16 cellular contexts compared by ENCODE assay signal in the genomic region with DNA sequence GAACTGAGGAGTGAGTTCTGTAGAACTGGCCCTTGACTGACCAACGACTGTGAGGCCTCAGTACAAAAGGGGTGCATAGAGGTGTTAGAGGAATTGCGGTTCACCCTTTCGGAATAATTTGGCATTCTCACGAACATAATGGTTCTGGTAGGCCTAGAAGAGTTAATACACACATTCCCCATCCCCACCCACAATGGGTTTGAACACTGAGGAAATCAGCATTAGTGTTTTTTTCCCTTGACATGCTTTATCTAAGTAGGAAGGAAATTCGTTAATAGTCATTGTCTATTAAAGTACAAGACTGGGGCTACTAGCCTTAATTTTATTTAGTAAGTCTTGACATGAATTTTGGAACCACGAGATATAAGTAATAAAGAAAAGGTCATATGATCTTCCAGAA.
DNase-seq lines count a peak whose midpoint lies in the region; ATAC-seq and TF ChIP-seq lines count a peak whose summit lies in the region.
"Had no signal": no experiment of that assay in that cellular context is flagged by ENCODE, and none has a peak within 500 bp of the region (broad histone marks: within the 10 kb centered on the region; RNA-seq: fewer than 3 reads in every experiment).

No MANE protein-coding gene starts in this region.

- H3K27me3 Mint-ChIP-seq in H9 (ENCODE audit: low read depth), result no peaks in the 10 kb centered on the region
- H3K27me3 Mint-ChIP-seq: CD4-positive, alpha-beta memory T cell had no signal

- no peak overlapping the region for H3K4ac ChIP-seq in H9 (ENCODE audit: low read depth, low read length)
- H3K4ac ChIP-seq in neuronal stem cell (ENCODE audit: low read length), result no peak overlapping the region

- H2BK12ac ChIP-seq in H9 (ENCODE audit: insufficient read length, low read depth, low read length) (no peak overlapping the region), neuronal stem cell (ENCODE audit: low read length) (no peak overlapping the region)

- H3K14ac ChIP-seq in H9 (ENCODE audit: insufficient read depth, low read length), result no peak overlapping the region
- H3K14ac ChIP-seq in neuronal stem cell (ENCODE audit: low read length), result no peak overlapping the region

- H3K4me1 Mint-ChIP-seq in H9, result no peaks in the 10 kb centered on the region
- H3K4me1 Mint-ChIP-seq: CD4-positive, alpha-beta memory T cell; GM23338 had no signal

- H3K27ac Mint-ChIP-seq in H9, result no peak overlapping the region
- H3K27ac Mint-ChIP-seq: CD4-positive, alpha-beta memory T cell; GM23338; HFFc6 had no signal

- H3K27ac ChIP-seq in H9 (ENCODE audit: insufficient read length, low read depth, low read length), result no peak overlapping the region
- H3K27ac ChIP-seq in neuronal stem cell (replicated peaks; ENCODE audit: low read length), result no peak overlapping the region
- H3K27ac ChIP-seq in adrenal gland, result no peak overlapping the region

- DNase-seq in H9, result no peak
- DNase-seq in neuronal stem cell (ENCODE audit: low spot score), result no peak
- no peak for DNase-seq in NCI-H2081 treated with DMSO at 0.1 percent for 48 hours (lab: John Stamatoyannopoulos, UW)
- DNase-seq in adrenal gland, result no peak
- DNase-seq: C1 segment of cervical spinal cord; Caco-2; CD4-positive, alpha-beta memory T cell; DMS79; EL; GDM1; HFFc6 had no signal

- H3T11ph ChIP-seq in H9 (ENCODE audit: low read length), result no peak overlapping the region

- H2BK5ac ChIP-seq in H9 (ENCODE audit: insufficient read length, low read length), result no peak overlapping the region
- H2BK5ac ChIP-seq in neuronal stem cell (ENCODE audit: low read length), result no peak overlapping the region

- no peaks in the 10 kb centered on the region; a peak in 1 of 7 replicates for H3K36me3 Mint-ChIP-seq in H9 (ENCODE audit: insufficient read depth in 1 of 3, low read depth in 3 of 3)
- H3K36me3 Mint-ChIP-seq: CD4-positive, alpha-beta memory T cell had no signal

- H3K79me1 ChIP-seq in H9 (ENCODE audit: insufficient read depth, low read depth, low read length, poor library complexity, severe bottlenecking) (no peaks in the 10 kb centered on the region), neuronal stem cell (ENCODE audit: low read depth, low read length) (no peaks in the 10 kb centered on the region)

- H3K23ac ChIP-seq in H9 (ENCODE audit: insufficient read length, low read depth, low read length), result no peak overlapping the region
- H3K23ac ChIP-seq in neuronal stem cell (ENCODE audit: low read depth, low read length, poor library complexity), result no peak overlapping the region

- H2BK120ac ChIP-seq in H9 (ENCODE audit: low read depth, low read length, poor library complexity, severe bottlenecking) (no peak overlapping the region), neuronal stem cell (ENCODE audit: low read depth, low read length) (no peak overlapping the region)

- H3K9me3 Mint-ChIP-seq in H9, result peaks cover 0 to 2% of the 10 kb centered on the region in 2 experiments; a peak in 1 of 5 replicates

- 0 out of 2 replicates have a peak overlapping the region, but pooled peaks have one; percentile 89 for H2BK15ac ChIP-seq in H9 (ENCODE audit: low read depth, low read length)
- no peak overlapping the region for H2BK15ac ChIP-seq in neuronal stem cell (ENCODE audit: low read length)

- no peak for TF ChIP-seq CTCF in H9 (conservative IDR thresholded peaks at IDR 0.05)
- no peak for TF ChIP-seq CTCF in adrenal gland (IDR thresholded peaks at IDR 0.05)

- H3K4me1 ChIP-seq in H9 (ENCODE audit: insufficient read depth, low read length) (no peaks in the 10 kb centered on the region), neuronal stem cell (ENCODE audit: control insufficient read depth in 2 of 2, insufficient read depth in 1 of 2, low read depth in 1 of 2, low read length in 2 of 2) (peaks cover 0 to 5% of the 10 kb centered on the region in 2 donors), adrenal gland (replicated peaks in 1 of 2) (no peaks in the 10 kb centered on the region)
- H3K4me1 ChIP-seq: Caco-2, HAP-1 had no signal

- H3K4me3 ChIP-seq in neuronal stem cell (ENCODE audit: low read length in 2 of 2) (no peak overlapping the region), adrenal gland (no peak overlapping the region)
- H3K4me3 ChIP-seq: GM12878, GM23338, HAP-1 had no signal

- H4K20me1 ChIP-seq in H9 (ENCODE audit: control insufficient read depth, insufficient read depth, insufficient read length), result no peaks in the 10 kb centered on the region

- no peaks in the 10 kb centered on the region for H3K27me3 ChIP-seq in H9 (ENCODE audit: insufficient read depth, low read length)
- H3K27me3 ChIP-seq in neuronal stem cell (ENCODE audit: control insufficient read depth in 3 of 3, insufficient read depth in 3 of 3, low read depth in 1 of 3, low read length in 3 of 3), result no peaks in the 10 kb centered on the region
- H3K27me3 ChIP-seq in adrenal gland, result no peaks in the 10 kb centered on the region

- H4K5ac ChIP-seq in H9 (ENCODE audit: insufficient read length, low read depth, low read length), result no peak overlapping the region

- H3K18ac ChIP-seq in H9 (ENCODE audit: insufficient read length, low read depth, low read length) (no peak overlapping the region), neuronal stem cell (ENCODE audit: low read length) (no peak overlapping the region)

- H3K4me2 ChIP-seq in H9 (ENCODE audit: insufficient read depth, insufficient read length, low read length) (no peak overlapping the region), neuronal stem cell (ENCODE audit: insufficient read depth, low read length, poor library complexity, severe bottlenecking) (no peak overlapping the region)
- H3K4me2 ChIP-seq: GM23338 had no signal

- no peaks in the 10 kb centered on the region for H3K79me2 ChIP-seq in H9 (ENCODE audit: insufficient read depth, low read length)

- H3K9me3 ChIP-seq in H9 (ENCODE audit: control insufficient read depth, low read depth, low read length) (no peaks in the 10 kb centered on the region), neuronal stem cell (replicated peaks in 1 of 2; ENCODE audit: control insufficient read depth in 2 of 2, insufficient read depth in 1 of 2, low read depth in 1 of 2, low read length in 2 of 2) (no peaks in the 10 kb centered on the region), adrenal gland (replicated peaks in 1 of 3) (no peaks in the 10 kb centered on the region)
- H3K9me3 ChIP-seq: Caco-2, HAP-1 had no signal

- no peak overlapping the region for H2BK20ac ChIP-seq in H9 (ENCODE audit: low read depth, low read length, poor library complexity, severe bottlenecking)

- H3K56ac ChIP-seq in H9 (ENCODE audit: insufficient read length, low read depth, low read length), result no peak overlapping the region

- WGBS in H9 (ENCODE audit: extremely low coverage, insufficient read length, low lambda C conversion rate), result no CpG with 5 or more reads among the region's 6 CpGs
- WGBS in neuronal stem cell (ENCODE audit: extremely low coverage in 2 of 2, insufficient read length in 2 of 2, insufficient replicate concordance in 1 of 2), 2 donors, result no CpG with 5 or more reads among the region's 6 CpGs
- WGBS in adrenal gland, 4 donors, result 53 to 60% (median 56%) methylated on average over 6 of the region's 6 CpGs

- intact Hi-C loops in adrenal gland (cut with DNase I), result no loop called here

- H2AFZ ChIP-seq in H9 (ENCODE audit: low read length) (no peak overlapping the region), neuronal stem cell (ENCODE audit: low read length) (no peak overlapping the region)
- H2AFZ ChIP-seq: GM23338 had no signal

- H2AK5ac ChIP-seq in H9 (ENCODE audit: insufficient read length, low read length) (no peak overlapping the region), neuronal stem cell (ENCODE audit: low read depth, low read length) (no peak overlapping the region)

- no peaks in the 10 kb centered on the region for H3K36me3 ChIP-seq in neuronal stem cell (replicated peaks in 1 of 2; ENCODE audit: control insufficient read depth in 2 of 2, insufficient read depth in 2 of 2, low read length in 2 of 2)
- H3K36me3 ChIP-seq in adrenal gland (replicated peaks in 1 of 2), result no peaks in the 10 kb centered on the region
- H3K36me3 ChIP-seq: HAP-1 had no signal

- no peak for TF ChIP-seq POLR2A in adrenal gland (IDR thresholded peaks at IDR 0.05)

- no peak overlapping the region for H4K91ac ChIP-seq in H9 (ENCODE audit: insufficient read length, low read depth, low read length)
- peak overlapping the region; percentile 24 for H4K91ac ChIP-seq in neuronal stem cell (ENCODE audit: low read depth, low read length, poor library complexity)

- no peak overlapping the region for H3K9ac ChIP-seq in H9 (ENCODE audit: extremely low read depth, insufficient read length, low read length)
- H3K9ac ChIP-seq in neuronal stem cell (ENCODE audit: low read depth, low read length, poor library complexity), result no peak overlapping the region

- ATAC-seq in HG03159 (IDR thresholded peaks at IDR 0.05; ENCODE audit: unreplicated experiment), result peak; percentile 23
- ATAC-seq in GM21737 (IDR thresholded peaks at IDR 0.05; ENCODE audit: unreplicated experiment), result no peak
- ATAC-seq: GM12878, GM23338 had no signal

- no peak overlapping the region for H3K4me3 Mint-ChIP-seq in H9
- H3K4me3 Mint-ChIP-seq: CD4-positive, alpha-beta memory T cell; GM23338; HFFc6 had no signal

- H3K23me2 ChIP-seq in H9 (ENCODE audit: insufficient read length, low read depth, low read length, poor library complexity, severe bottlenecking), result no peaks in the 10 kb centered on the region

- H4K8ac ChIP-seq in H9 (replicated peaks; ENCODE audit: insufficient read length, low read depth, low read length), result no peak overlapping the region
- no peak overlapping the region for H4K8ac ChIP-seq in neuronal stem cell (ENCODE audit: low read depth, low read length)
